Comparison of ENCODE assay signal across 31 cellular contexts in the genomic region with DNA sequence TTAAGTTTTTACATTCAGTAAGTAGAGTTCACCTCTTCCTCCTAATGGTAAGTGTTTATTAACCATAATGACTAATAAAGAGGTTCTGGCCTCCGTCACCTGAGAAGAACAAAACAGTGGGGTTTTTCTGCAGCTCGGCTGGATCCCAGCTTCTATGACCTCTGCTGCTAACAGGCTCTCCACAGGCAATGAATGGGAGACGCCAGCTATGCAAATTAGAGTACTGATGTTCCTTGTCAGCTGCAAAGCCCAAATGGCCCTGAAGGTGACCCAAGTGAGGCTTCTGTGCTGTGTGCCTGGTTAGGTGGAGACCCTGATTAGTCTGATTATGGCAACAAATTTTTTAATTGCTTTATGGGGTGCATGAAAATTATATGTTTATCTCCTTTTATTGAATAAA.
DNase-seq lines count a peak whose midpoint lies in the region; ATAC-seq, FAIRE-seq and TF ChIP-seq lines count a peak whose summit lies in the region.
"Had no signal": no experiment of that assay in that cellular context is flagged by ENCODE, and none has a peak within 500 bp of the region (broad histone marks: within the 10 kb centered on the region; RNA-seq: fewer than 3 reads in every experiment).

No MANE protein-coding gene starts in this region.

- RAD21 ChIA-PET in GM12878 (lab: Charles Lee; ENCODE audit: unreplicated experiment) = no interaction called here

- intact Hi-C loops in GM12878 (cut with micrococcal nuclease; ENCODE audit: unreplicated experiment) = no loop called here
- intact Hi-C loops in sigmoid colon (cut with DNase I) = no loop called here

- SMC1A ChIA-PET in GM12878 (lab: Charles Lee; ENCODE audit: uncharacterized antibody, unreplicated experiment) = no interaction called here

- no peaks in the 10 kb centered on the region for H3K36me3 ChIP-seq in GM12878 (ENCODE audit: control insufficient read depth in 2 of 2, insufficient read depth in 2 of 2, low read length in 1 of 2)
- no peaks in the 10 kb centered on the region for H3K36me3 ChIP-seq in sigmoid colon
- H3K36me3 ChIP-seq: gastrocnemius medialis, Peyer's patch, transverse colon had no signal

- WGBS in GM12878 (ENCODE audit: insufficient coverage, insufficient replicate concordance, low lambda C conversion rate, missing lambda C conversion rate) = 0% methylated on average over 3 of the region's 3 CpGs
- WGBS in sigmoid colon, 2 donors = 41 to 56% methylated on average over 3 of the region's 3 CpGs

- H3K27me3 ChIP-seq in GM12878 (replicated peaks in 1 of 2; ENCODE audit: control insufficient read depth in 2 of 2, insufficient read depth in 2 of 2, low read length in 1 of 2) (no peaks in the 10 kb centered on the region; a peak in 1 of 4 replicates), sigmoid colon (no peaks in the 10 kb centered on the region)
- H3K27me3 ChIP-seq: gastrocnemius medialis, hepatocyte, Peyer's patch, transverse colon had no signal

- TF ChIP-seq CTCF in GM12878 (IDR thresholded peaks at IDR 0.05 in 2 of 3, conservative IDR thresholded peaks at IDR 0.05 in 1 of 3; ENCODE audit: control insufficient read depth in 2 of 3, extremely low read depth in 1 of 3, insufficient read depth in 1 of 3, low read depth in 3 of 3, low read length in 3 of 3) (no peak), sigmoid colon (IDR thresholded peaks at IDR 0.05) (no peak)

- in situ Hi-C loops in GM12878 (cut with MboI) = no loop called here

- H3K4me1 ChIP-seq in GM12878 (ENCODE audit: control insufficient read depth, insufficient read depth, low read length) (no peaks in the 10 kb centered on the region), sigmoid colon (no peaks in the 10 kb centered on the region)
- H3K4me1 ChIP-seq: gastrocnemius medialis, Peyer's patch, transverse colon had no signal

- CTCF ChIA-PET in GM12878 (lab: Yijun Ruan, JAX) = no interaction called here

- no peak overlapping the region for H3K4me2 ChIP-seq in GM12878 (ENCODE audit: control insufficient read depth, insufficient read depth)
- H3K4me2 ChIP-seq: hepatocyte had no signal

- DNase-seq in Ammon's horn (ENCODE audit: low spot score) (peak; percentile 56), NCI-H1048 (lab: John Stamatoyannopoulos, UW) (peak; percentile 18), GM12878 (ENCODE audit: low read depth, low spot score) (no peak), iPS-NIHi7 (ENCODE audit: extremely low spot score) (peak; percentile 57), NCI-H2081 (lab: John Stamatoyannopoulos, UW) (no peak), sigmoid colon (no peak)
- DNase-seq: activated CD4-positive, alpha-beta T cell treated with anti-CD3 and anti-CD28 coated beads for 4 hours; activated effector memory CD4-positive, alpha-beta T cell treated with Interleukin-2 at 50 U/mL for 16 hours; activated naive CD8-positive, alpha-beta T cell treated with anti-CD3 and anti-CD28 coated beads, Interleukin-2, amount 10 ng/mL, durations not matched to agents 7 days and 5 days; activated T-cell treated with anti-CD3 and anti-CD28 coated beads for 4 hours; AML-193; CD4-positive, alpha-beta memory T cell; central memory CD4-positive, alpha-beta T cell; dermis blood vessel endothelial cell; gastrocnemius medialis; Kasumi-1; left ventricle myocardium superior; MV-4-11; naive thymus-derived CD8-positive, alpha-beta T cell; NCI-H2029 treated with DMSO at 0.1 percent for 48 hours; occipital lobe; Peyer's patch; SHP77 treated with DMSO at 0.1 percent for 48 hours; transverse colon had no signal

- no peak for FAIRE-seq in GM12878 (lab: Jason Lieb, UNC)
- FAIRE-seq: A204.1, GM19239, HepG2 had no signal

- no peak for TF ChIP-seq RAD21 in GM12878 (IDR thresholded peaks at IDR 0.05; ENCODE audit: insufficient read depth, low read depth, low read length)

- POLR2A ChIA-PET in GM12878 (lab: Charles Lee) = no interaction called here

- no TSS peak for BruUV-seq in GM12878 (replicated peaks; lab: Mats Ljungman, UMichigan)

- H4K20me1 ChIP-seq in GM12878 (ENCODE audit: control insufficient read depth, insufficient read depth) = no peaks in the 10 kb centered on the region

- H2AFZ ChIP-seq in GM12878 (ENCODE audit: control insufficient read depth, low read depth, low read length) = no peak overlapping the region
- H2AFZ ChIP-seq: hepatocyte had no signal

- ATAC-seq in GM12878 (peak; percentile 28; the same call in 2 of the 3 replicates), GM18502 (IDR thresholded peaks at IDR 0.05; ENCODE audit: poor library complexity, unreplicated experiment) (no peak), HG02852 (IDR thresholded peaks at IDR 0.05; ENCODE audit: unreplicated experiment) (no peak)
- ATAC-seq: gastrocnemius medialis; HepG2; left ventricle myocardium superior; naive thymus-derived CD8-positive, alpha-beta T cell had no signal

- TF ChIP-seq POLR2A in GM12878 (IDR thresholded peaks at IDR 0.05; ENCODE audit: low read depth, low read length) = no peak
- no peak for TF ChIP-seq POLR2A in sigmoid colon (IDR thresholded peaks at IDR 0.05)

- no peak overlapping the region for H3K27ac ChIP-seq in GM12878 (ENCODE audit: control insufficient read depth, insufficient read depth)
- H3K27ac ChIP-seq in sigmoid colon = no peak overlapping the region
- H3K27ac ChIP-seq: gastrocnemius medialis, hepatocyte, HL-60, Peyer's patch, transverse colon had no signal

- H3K9me3 ChIP-seq in GM12878 (replicated peaks; ENCODE audit: control insufficient read depth, insufficient read depth, low read length) (no peaks in the 10 kb centered on the region), sigmoid colon (no peaks in the 10 kb centered on the region)
- H3K9me3 ChIP-seq: gastrocnemius medialis, Peyer's patch, transverse colon had no signal

- H3K9ac ChIP-seq in GM12878 (ENCODE audit: control insufficient read depth, insufficient read depth, low read length) = no peak overlapping the region

- TF ChIP-seq EP300 in GM12878 (IDR thresholded peaks at IDR 0.05; ENCODE audit: borderline replicate concordance in 1 of 2, control insufficient read depth in 1 of 2, low read depth in 2 of 2, low read length in 2 of 2) (no peak), sigmoid colon (IDR thresholded peaks at IDR 0.05) (no peak)

- H3K4me3 ChIP-seq in GM12878 = no peak overlapping the region
- H3K4me3 ChIP-seq in sigmoid colon = no peak overlapping the region
- H3K4me3 ChIP-seq: gastrocnemius medialis, hepatocyte, Peyer's patch, transverse colon had no signal

- no peaks in the 10 kb centered on the region for H3K79me2 ChIP-seq in GM12878 (ENCODE audit: control insufficient read depth, insufficient read depth, low read length)
- H3K79me2 ChIP-seq: hepatocyte had no signal

TF ChIP-seq in GM12878, 131 proteins besides CTCF, POLR2A, EP300 and RAD21 (continues in another document):
- TF ChIP-seq, protein P1, sequence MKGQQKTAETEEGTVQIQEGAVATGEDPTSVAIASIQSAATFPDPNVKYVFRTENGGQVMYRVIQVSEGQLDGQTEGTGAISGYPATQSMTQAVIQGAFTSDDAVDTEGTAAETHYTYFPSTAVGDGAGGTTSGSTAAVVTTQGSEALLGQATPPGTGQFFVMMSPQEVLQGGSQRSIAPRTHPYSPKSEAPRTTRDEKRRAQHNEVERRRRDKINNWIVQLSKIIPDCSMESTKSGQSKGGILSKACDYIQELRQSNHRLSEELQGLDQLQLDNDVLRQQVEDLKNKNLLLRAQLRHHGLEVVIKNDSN (IDR thresholded peaks at IDR 0.05; ENCODE audit: borderline replicate concordance, extremely low read length, insufficient read depth, low read depth, low read length) = no peak
- no peak for TF ChIP-seq HCFC1 (IDR thresholded peaks at IDR 0.05; ENCODE audit: low read length)
- no peak for TF ChIP-seq ZSCAN29 (IDR thresholded peaks at IDR 0.05)
- TF ChIP-seq, protein P2, sequence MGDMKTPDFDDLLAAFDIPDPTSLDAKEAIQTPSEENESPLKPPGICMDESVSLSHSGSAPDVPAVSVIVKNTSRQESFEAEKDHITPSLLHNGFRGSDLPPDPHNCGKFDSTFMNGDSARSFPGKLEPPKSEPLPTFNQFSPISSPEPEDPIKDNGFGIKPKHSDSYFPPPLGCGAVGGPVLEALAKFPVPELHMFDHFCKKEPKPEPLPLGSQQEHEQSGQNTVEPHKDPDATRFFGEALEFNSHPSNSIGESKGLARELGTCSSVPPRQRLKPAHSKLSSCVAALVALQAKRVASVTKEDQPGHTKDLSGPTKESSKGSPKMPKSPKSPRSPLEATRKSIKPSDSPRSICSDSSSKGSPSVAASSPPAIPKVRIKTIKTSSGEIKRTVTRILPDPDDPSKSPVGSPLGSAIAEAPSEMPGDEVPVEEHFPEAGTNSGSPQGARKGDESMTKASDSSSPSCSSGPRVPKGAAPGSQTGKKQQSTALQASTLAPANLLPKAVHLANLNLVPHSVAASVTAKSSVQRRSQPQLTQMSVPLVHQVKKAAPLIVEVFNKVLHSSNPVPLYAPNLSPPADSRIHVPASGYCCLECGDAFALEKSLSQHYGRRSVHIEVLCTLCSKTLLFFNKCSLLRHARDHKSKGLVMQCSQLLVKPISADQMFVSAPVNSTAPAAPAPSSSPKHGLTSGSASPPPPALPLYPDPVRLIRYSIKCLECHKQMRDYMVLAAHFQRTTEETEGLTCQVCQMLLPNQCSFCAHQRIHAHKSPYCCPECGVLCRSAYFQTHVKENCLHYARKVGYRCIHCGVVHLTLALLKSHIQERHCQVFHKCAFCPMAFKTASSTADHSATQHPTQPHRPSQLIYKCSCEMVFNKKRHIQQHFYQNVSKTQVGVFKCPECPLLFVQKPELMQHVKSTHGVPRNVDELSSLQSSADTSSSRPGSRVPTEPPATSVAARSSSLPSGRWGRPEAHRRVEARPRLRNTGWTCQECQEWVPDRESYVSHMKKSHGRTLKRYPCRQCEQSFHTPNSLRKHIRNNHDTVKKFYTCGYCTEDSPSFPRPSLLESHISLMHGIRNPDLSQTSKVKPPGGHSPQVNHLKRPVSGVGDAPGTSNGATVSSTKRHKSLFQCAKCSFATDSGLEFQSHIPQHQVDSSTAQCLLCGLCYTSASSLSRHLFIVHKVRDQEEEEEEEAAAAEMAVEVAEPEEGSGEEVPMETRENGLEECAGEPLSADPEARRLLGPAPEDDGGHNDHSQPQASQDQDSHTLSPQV (IDR thresholded peaks at IDR 0.05) = no peak

Comparison
In these comparisons a context has a peak if more than half of its experiments do, and no peak if none do; other contexts are left out.
1. DNase-seq: peak in Ammon's horn (single experiment), NCI-H1048 (single experiment) and iPS-NIHi7 (single experiment); none in GM12878 (single experiment), NCI-H2081 (0 of 2) and sigmoid colon (single experiment).